Comparison of ENCODE assay signal across 18 cellular contexts in genomic region chr11:132035228-132035627, GRCh38.
DNase-seq lines count a peak whose midpoint lies in the region; ATAC-seq and TF ChIP-seq lines count a peak whose summit lies in the region.
"Had no signal": no experiment of that assay in that cellular context is flagged by ENCODE, and none has a peak within 500 bp of the region (broad histone marks: within the 10 kb centered on the region; RNA-seq: fewer than 3 reads in every experiment).

No MANE protein-coding gene starts in this region.

- no peaks in the 10 kb centered on the region for H3K9me2 ChIP-seq in PC-9 (ENCODE audit: insufficient read depth)

- H3K56ac ChIP-seq in IMR-90 (ENCODE audit: extremely low read depth, insufficient read depth, low read length): no peak overlapping the region

- no peak for TF ChIP-seq POLR2A in IMR-90 (IDR thresholded peaks at IDR 0.05; ENCODE audit: low read depth, low read length)

- BruUV-seq in IMR-90 (replicated peaks; lab: Mats Ljungman, UMichigan) (no TSS peak), PC-9 (replicated peaks; lab: Mats Ljungman, UMichigan) (no TSS peak)

- peak overlapping the region; percentile 60; the same call in 1 of the 2 replicates for H2BK120ac ChIP-seq in IMR-90 (ENCODE audit: low read depth, low read length)

- no peaks in the 10 kb centered on the region for H3K79me2 ChIP-seq in PC-9 (ENCODE audit: low read depth)

- dilution Hi-C loops in IMR-90 (cut with HindIII; ENCODE audit: low sequenced_read_pairs, unreplicated experiment): no loop called here

- H4K8ac ChIP-seq in IMR-90 (ENCODE audit: low read depth in 2 of 2, low read length in 2 of 2): peak overlapping the region in 1 of 2 experiments; percentile 28; a peak in 3 of 4 replicates

- H3K4me1 ChIP-seq in IMR-90 (ENCODE audit: control insufficient read depth, insufficient read depth, low read length): peaks cover 28% of the 10 kb centered on the region
- H3K4me1 ChIP-seq in PC-9 (replicated peaks; ENCODE audit: insufficient read depth): no peaks in the 10 kb centered on the region
- H3K4me1 ChIP-seq: BLaER1, Caco-2 had no signal

- H3K4me3 ChIP-seq in IMR-90 (ENCODE audit: insufficient read depth, low read depth, low read length): no peak overlapping the region
- H3K4me3 ChIP-seq in choroid plexus epithelial cell (ENCODE audit: low read depth, low read length): no peak overlapping the region
- H3K4me3 ChIP-seq in PC-9: no peak overlapping the region
- H3K4me3 ChIP-seq: BLaER1, GM23248 had no signal

- H3K36me3 ChIP-seq in IMR-90 (ENCODE audit: control insufficient read depth, insufficient read depth, low read length) (no peaks in the 10 kb centered on the region), PC-9 (ENCODE audit: low read depth) (no peaks in the 10 kb centered on the region)
- H3K36me3 ChIP-seq: BLaER1 had no signal

- peak overlapping the region; percentile 66 for H2BK20ac ChIP-seq in IMR-90 (ENCODE audit: low read depth, low read length)

- H3K9me3 ChIP-seq in IMR-90 (ENCODE audit: control insufficient read depth, insufficient read depth, low read length) (no peaks in the 10 kb centered on the region), PC-9 (ENCODE audit: insufficient read depth, low read depth) (no peaks in the 10 kb centered on the region)
- H3K9me3 ChIP-seq: BLaER1, Caco-2 had no signal

- H3K14ac ChIP-seq in IMR-90 (replicated peaks; ENCODE audit: low read depth, low read length): peak overlapping the region; percentile 29; the same call in 1 of the 2 replicates

- no peak for TF ChIP-seq RAD21 in IMR-90 (IDR thresholded peaks at IDR 0.05; ENCODE audit: low read length)

- intact Hi-C loops in IMR-90 (cut with micrococcal nuclease) (no loop called here), PC-9 (cut with micrococcal nuclease; ENCODE audit: unreplicated experiment) (no loop called here)

- TF ChIP-seq CTCF in IMR-90 (conservative IDR thresholded peaks at IDR 0.05; ENCODE audit: low read depth, low read length) (no peak), choroid plexus epithelial cell (conservative IDR thresholded peaks at IDR 0.05; ENCODE audit: low read depth, low read length) (no peak), PC-9 (conservative IDR thresholded peaks at IDR 0.05) (no peak)

- H2BK15ac ChIP-seq in IMR-90 (ENCODE audit: low read depth, low read length): peak overlapping the region; percentile 0; the same call in 2 of the 3 replicates

- H3K4me2 ChIP-seq in IMR-90 (ENCODE audit: low read depth, low read length): peak overlapping the region; percentile 38; the same call in 1 of the 2 replicates
- no peak overlapping the region for H3K4me2 ChIP-seq in PC-9
- H3K4me2 ChIP-seq: BLaER1 had no signal

- H4K20me1 ChIP-seq in IMR-90 (ENCODE audit: insufficient read depth, low read length) (no peaks in the 10 kb centered on the region), PC-9 (ENCODE audit: insufficient read depth) (no peaks in the 10 kb centered on the region)
- H4K20me1 ChIP-seq: BLaER1 had no signal

- H3K27me3 ChIP-seq in IMR-90 (ENCODE audit: control insufficient read depth, insufficient read depth, low read length) (no peaks in the 10 kb centered on the region), PC-9 (ENCODE audit: insufficient read depth, low read depth) (no peaks in the 10 kb centered on the region)
- H3K27me3 ChIP-seq: BLaER1 had no signal

- H3K9me1 ChIP-seq in IMR-90 (ENCODE audit: insufficient read depth, low read length): peaks cover 25% of the 10 kb centered on the region

- H3K23ac ChIP-seq in IMR-90 (ENCODE audit: low read depth, low read length): peak overlapping the region; percentile 71; the same call in 1 of the 2 replicates

- peak overlapping the region; percentile 73; the same call in 1 of the 2 replicates for H2AK5ac ChIP-seq in IMR-90 (ENCODE audit: low read depth, low read length)

- H3K79me1 ChIP-seq in IMR-90 (ENCODE audit: low read depth in 1 of 2, low read length in 2 of 2): peaks cover 12 to 80% of the 10 kb centered on the region in 2 experiments

- H3K27ac ChIP-seq in IMR-90 (ENCODE audit: insufficient read depth, low read length): peak overlapping the region; percentile 17; the same call in 1 of the 2 replicates
- H3K27ac ChIP-seq in PC-9: no peak overlapping the region
- H3K27ac ChIP-seq: 22Rv1, BLaER1, C4-2B, GM23248 had no signal

- H4K5ac ChIP-seq in IMR-90 (ENCODE audit: low read depth, low read length): peak overlapping the region; percentile 31; the same call in 1 of the 2 replicates

- H4K91ac ChIP-seq in IMR-90 (ENCODE audit: insufficient read depth, low read depth, low read length): peak overlapping the region; percentile 53; the same call in 1 of the 2 replicates

- no peak; the same call in 1 of the 2 replicates for ATAC-seq in IMR-90 (ENCODE audit: low read depth)
- ATAC-seq: CD8-positive, alpha-beta T cell had no signal

- no peaks in the 10 kb centered on the region for H3F3A ChIP-seq in PC-9 (ENCODE audit: insufficient read depth, low read depth)

- no CpG with 5 or more reads among the region's 4 CpGs for whole genome bisulfite sequencing in IMR-90 (ENCODE audit: extremely low coverage in 2 of 2, insufficient read length in 1 of 2), 2 experiments

- in situ Hi-C loops in G401 (cut with HindIII; ENCODE audit: low sequenced_read_pairs) (no loop called here), IMR-90 (cut with MboI; ENCODE audit: low sequenced_read_pairs) (no loop called here)

- H3K9ac ChIP-seq in IMR-90 (ENCODE audit: low read depth, low read length): no peak overlapping the region
- H3K9ac ChIP-seq: BLaER1, GM23248 had no signal

- POLR2A ChIA-PET in IMR-90 (lab: Charles Lee; ENCODE audit: unreplicated experiment) (no interaction called here), PC-9 (lab: Charles Lee; ENCODE audit: unreplicated experiment) (no interaction called here)

- H3K4ac ChIP-seq in IMR-90 (ENCODE audit: low read depth, low read length): peak overlapping the region; percentile 60

- H2BK5ac ChIP-seq in IMR-90 (ENCODE audit: low read depth, low read length, poor library complexity, severe bottlenecking): peak overlapping the region; percentile 48

- H2AFZ ChIP-seq in IMR-90 (replicated peaks; ENCODE audit: low read length, poor library complexity): no peak overlapping the region
- H2AFZ ChIP-seq in PC-9: no peak overlapping the region
- H2AFZ ChIP-seq: GM23248 had no signal

- CTCF ChIA-PET in IMR-90 (lab: Yijun Ruan, JAX) (no interaction called here), PC-9 (lab: Charles Lee) (no interaction called here)

- H3K18ac ChIP-seq in IMR-90 (ENCODE audit: low read depth, low read length): peak overlapping the region; percentile 64

- peak; percentile 39 for DNase-seq in G401 (ENCODE audit: low spot score)
- peak; percentile 50 for DNase-seq in IMR-90
- peak; percentile 44 for DNase-seq in choroid plexus epithelial cell (ENCODE audit: low read depth)
- no peak for DNase-seq in NCI-H146 (lab: John Stamatoyannopoulos, UW)
- DNase-seq in PC-9: no peak
- DNase-seq in activated T-cell treated with anti-CD3 and anti-CD28 coated beads for 4 hours: no peak
- DNase-seq: Caco-2; CD4-positive, CD25-positive, alpha-beta regulatory T cell; CD8-positive, alpha-beta T cell; DMS 273 treated with DMSO at 0.1 percent for 48 hours; DMS79; EL; GM23248; H9; HFFc6 had no signal

- H2AK9ac ChIP-seq in IMR-90 (replicated peaks; ENCODE audit: low read depth, low read length, poor library complexity): peak overlapping the region; percentile 7

TF ChIP-seq in IMR-90, 13 proteins besides CTCF, POLR2A, EP300 and RAD21:
- TF ChIP-seq USF2 (IDR thresholded peaks at IDR 0.05; ENCODE audit: low read depth, low read length) (no peak), MAFK (IDR thresholded peaks at IDR 0.05; ENCODE audit: low read depth, low read length) (peak; percentile 65), MXI1 (IDR thresholded peaks at IDR 0.05; ENCODE audit: borderline replicate concordance, low read depth, low read length) (no peak), SMC3 (IDR thresholded peaks at IDR 0.05; ENCODE audit: low read depth, low read length) (no peak), NFE2L2 (IDR thresholded peaks at IDR 0.05; ENCODE audit: low read depth, low read length) (peak; percentile 91), CHD1 (IDR thresholded peaks at IDR 0.05; ENCODE audit: low read depth, low read length) (no peak), RFX5 (IDR thresholded peaks at IDR 0.05; ENCODE audit: low read depth, low read length) (no peak), ELK1 (IDR thresholded peaks at IDR 0.05; ENCODE audit: borderline replicate concordance, low read depth, low read length) (no peak), RCOR1 (IDR thresholded peaks at IDR 0.05; ENCODE audit: insufficient replicate concordance, low read length) (no peak), CEBPB (IDR thresholded peaks at IDR 0.05; ENCODE audit: low read depth, low read length) (no peak), MAZ (IDR thresholded peaks at IDR 0.05; ENCODE audit: borderline replicate concordance, low read depth, low read length) (no peak), FOS (IDR thresholded peaks at IDR 0.05; ENCODE audit: low read depth, low read length) (no peak), BHLHE40 (IDR thresholded peaks at IDR 0.05; ENCODE audit: low read depth, low read length) (no peak)

Comparison
In these comparisons a context has a peak if more than half of its experiments do, and no peak if none do; other contexts are left out.
1. DNase-seq: peak in G401 (single experiment), IMR-90 (single experiment) and choroid plexus epithelial cell (single experiment); none in NCI-H146 (single experiment), PC-9 (0 of 2) and activated T-cell treated with anti-CD3 and anti-CD28 coated beads for 4 hours (single experiment).